ENCODE assay signal across 23 cellular contexts in the genomic region with DNA sequence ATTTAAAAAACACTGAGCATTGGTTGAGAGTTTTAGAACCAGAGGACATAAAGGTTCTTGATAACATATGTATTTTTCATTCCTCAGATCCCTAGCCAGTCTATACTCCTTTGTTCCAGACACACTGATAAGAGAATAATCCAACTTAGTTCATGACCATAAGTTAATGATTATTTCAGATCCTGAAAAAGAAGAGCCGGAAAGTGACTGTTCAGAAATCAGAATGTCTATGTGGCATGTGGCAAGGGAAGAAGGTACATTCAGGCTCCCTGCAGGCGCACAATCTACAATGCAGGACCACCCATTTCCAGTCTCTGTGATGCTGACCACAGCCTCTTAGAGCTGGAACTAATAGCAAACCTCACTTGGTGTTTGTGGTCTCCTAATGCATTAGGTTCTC.
A peak's percentile ranks its signal among the peaks of the same experiment; 100 is the strongest.
DNase-seq lines count a peak whose midpoint lies in the region; ATAC-seq, FAIRE-seq and TF ChIP-seq lines count a peak whose summit lies in the region.
"Had no signal": no experiment of that assay in that cellular context is flagged by ENCODE, and none has a peak within 500 bp of the region (broad histone marks: within the 10 kb centered on the region; RNA-seq: fewer than 3 reads in every experiment).

No MANE protein-coding gene starts in this region.

- TF ChIP-seq CTCF in H1 (IDR thresholded peaks at IDR 0.05; ENCODE audit: control extremely low read depth in 1 of 3, insufficient read depth in 1 of 3, low read depth in 1 of 3, low read length in 3 of 3), result no peak

- no peak overlapping the region for H3K4me3 Mint-ChIP-seq in activated CD4-positive, alpha-beta T cell treated with anti-CD3 and anti-CD28 coated beads, Interleukin-2, amount 10 ng/mL, durations not matched to agents 24 days and 14 days
- no peak overlapping the region for H3K4me3 Mint-ChIP-seq in activated CD4-positive, alpha-beta T cell treated with anti-CD3 and anti-CD28 coated beads for 36 hours
- H3K4me3 Mint-ChIP-seq: CD14-positive monocyte; CD4-positive, alpha-beta memory T cell; CD4-positive, CD25-positive, alpha-beta regulatory T cell had no signal

- H3K79me1 ChIP-seq in H1 (ENCODE audit: low read depth, low read length), result no peaks in the 10 kb centered on the region

- H2BK20ac ChIP-seq in H1 (ENCODE audit: low read length), result no peak overlapping the region

- no peak overlapping the region for H3K4me3 ChIP-seq in H1 (ENCODE audit: extremely low read depth in 1 of 4, insufficient read depth in 2 of 4, low read depth in 3 of 4, low read length in 4 of 4)
- H3K4me3 ChIP-seq: A549, BLaER1 had no signal

- H3K4ac ChIP-seq in H1 (replicated peaks; ENCODE audit: insufficient read length, low read depth, low read length), result no peak overlapping the region

- H3K14ac ChIP-seq in H1 (ENCODE audit: insufficient read length), result no peak overlapping the region

- no peak overlapping the region for H4K8ac ChIP-seq in H1 (ENCODE audit: extremely low read depth, insufficient read depth, low read length)

- no peak overlapping the region for H3K27ac Mint-ChIP-seq in activated CD4-positive, alpha-beta T cell treated with anti-CD3 and anti-CD28 coated beads, Interleukin-2, amount 10 ng/mL, durations not matched to agents 24 days and 14 days
- H3K27ac Mint-ChIP-seq in activated CD4-positive, alpha-beta T cell treated with anti-CD3 and anti-CD28 coated beads for 36 hours, result no peak overlapping the region
- H3K27ac Mint-ChIP-seq: CD14-positive monocyte; CD4-positive, alpha-beta memory T cell; CD4-positive, CD25-positive, alpha-beta regulatory T cell; CD8-positive, alpha-beta memory T cell had no signal

- no peak for ATAC-seq in activated CD4-positive, alpha-beta T cell treated with anti-CD3 and anti-CD28 coated beads for 36 hours
- no peak for ATAC-seq in GM21515 (IDR thresholded peaks at IDR 0.05; ENCODE audit: unreplicated experiment)
- ATAC-seq in GM19023 (IDR thresholded peaks at IDR 0.05; ENCODE audit: unreplicated experiment), result no peak
- ATAC-seq: A549 had no signal

- no peaks in the 10 kb centered on the region for H3K23me2 ChIP-seq in H1 (ENCODE audit: low read depth, low read length)

- H2BK120ac ChIP-seq in H1 (replicated peaks; ENCODE audit: low read depth, low read length), result no peak overlapping the region

- no peak overlapping the region for H3K9ac ChIP-seq in H1 (replicated peaks in 1 of 4; ENCODE audit: extremely low read depth in 1 of 4, low read depth in 3 of 4, low read length in 3 of 4)
- H3K9ac ChIP-seq: BLaER1 had no signal

- CTCF ChIA-PET in activated CD4-positive, alpha-beta T cell treated with anti-CD3 and anti-CD28 coated beads for 36 hours (lab: Charles Lee), result interaction anchor here (0.7 kb wide), 1 partner anchor 11 kb away, joined by 3 read pairs; no protein-coding TSS in a partner anchor
- CTCF ChIA-PET in H1 (lab: Charles Lee; ENCODE audit: partially characterized antibody), result no interaction called here

- POLR2A ChIA-PET in activated CD4-positive, alpha-beta T cell treated with anti-CD3 and anti-CD28 coated beads for 36 hours (lab: Charles Lee), result no interaction called here
- POLR2A ChIA-PET in H1 (lab: Charles Lee; ENCODE audit: partially characterized antibody), result no interaction called here

- no peaks in the 10 kb centered on the region for H3K9me3 ChIP-seq in H1 (ENCODE audit: insufficient read depth in 2 of 2, low read depth in 1 of 2, low read length in 1 of 2)
- H3K9me3 ChIP-seq: A549, BE2C had no signal

- no peak overlapping the region for H2BK15ac ChIP-seq in H1 (ENCODE audit: low read length)

- TF ChIP-seq RAD21 in H1 (IDR thresholded peaks at IDR 0.05 in 1 of 2, conservative IDR thresholded peaks at IDR 0.05 in 1 of 2; ENCODE audit: low read depth in 2 of 2, low read length in 2 of 2), result no peak

- H3K18ac ChIP-seq in H1 (ENCODE audit: extremely low read depth, low read length), result no peak overlapping the region

- H3K4me2 ChIP-seq in H1 (ENCODE audit: insufficient read depth in 1 of 2, low read depth in 2 of 2, low read length in 2 of 2), result no peak overlapping the region
- H3K4me2 ChIP-seq: A549 had no signal

- H3K9me3 Mint-ChIP-seq in activated CD4-positive, alpha-beta T cell treated with anti-CD3 and anti-CD28 coated beads, Interleukin-2, amount 10 ng/mL, durations not matched to agents 24 days and 14 days, result no peaks in the 10 kb centered on the region
- peaks cover 2% of the 10 kb centered on the region for H3K9me3 Mint-ChIP-seq in activated CD4-positive, alpha-beta T cell treated with anti-CD3 and anti-CD28 coated beads for 36 hours (ENCODE audit: low read depth)

- no peak for FAIRE-seq in H1 (lab: Jason Lieb, UNC)
- FAIRE-seq: A549, D721Med, G401.6, GM12891 had no signal

- intact Hi-C loops in activated CD4-positive, alpha-beta T cell treated with anti-CD3 and anti-CD28 coated beads, Interleukin-2, amount 10 ng/mL, durations not matched to agents 24 days and 14 days (cut with micrococcal nuclease), result no loop called here
- intact Hi-C loops in activated CD4-positive, alpha-beta T cell treated with anti-CD3 and anti-CD28 coated beads for 36 hours (cut with DNase I, micrococcal nuclease), result no loop called here
- intact Hi-C loops in cardiac septum (cut with DNase I), result no loop called here

- no peak overlapping the region for H4K5ac ChIP-seq in H1 (ENCODE audit: insufficient read length, low read depth, low read length)

- H3K27me3 ChIP-seq in H1 (replicated peaks in 1 of 4; ENCODE audit: control insufficient read depth in 3 of 4, extremely low read depth in 1 of 4, insufficient read depth in 3 of 4, low read length in 3 of 4), result no peaks in the 10 kb centered on the region
- H3K27me3 ChIP-seq: BE2C, BLaER1 had no signal

- no peak overlapping the region for H3K23ac ChIP-seq in H1 (ENCODE audit: insufficient read length)

- H2AK5ac ChIP-seq in H1 (ENCODE audit: low read depth, low read length), result no peak overlapping the region

- H3K36me3 Mint-ChIP-seq in activated CD4-positive, alpha-beta T cell treated with anti-CD3 and anti-CD28 coated beads, Interleukin-2, amount 10 ng/mL, durations not matched to agents 24 days and 14 days (ENCODE audit: low read depth), result no peaks in the 10 kb centered on the region
- H3K36me3 Mint-ChIP-seq in activated CD4-positive, alpha-beta T cell treated with anti-CD3 and anti-CD28 coated beads for 36 hours (ENCODE audit: low read depth), result no peaks in the 10 kb centered on the region
- H3K36me3 Mint-ChIP-seq: CD14-positive monocyte; CD4-positive, alpha-beta memory T cell; CD4-positive, CD25-positive, alpha-beta regulatory T cell; CD8-positive, alpha-beta memory T cell had no signal

- H3K56ac ChIP-seq in H1 (replicated peaks; ENCODE audit: insufficient read length, low read depth, low read length), result no peak overlapping the region

- H3K27me3 Mint-ChIP-seq in activated CD4-positive, alpha-beta T cell treated with anti-CD3 and anti-CD28 coated beads, Interleukin-2, amount 10 ng/mL, durations not matched to agents 24 days and 14 days, result no peaks in the 10 kb centered on the region
- no peaks in the 10 kb centered on the region for H3K27me3 Mint-ChIP-seq in activated CD4-positive, alpha-beta T cell treated with anti-CD3 and anti-CD28 coated beads for 36 hours
- H3K27me3 Mint-ChIP-seq: CD4-positive, alpha-beta memory T cell; CD4-positive, CD25-positive, alpha-beta regulatory T cell; CD8-positive, alpha-beta memory T cell had no signal

- peak; percentile 3 for DNase-seq in activated CD4-positive, alpha-beta T cell treated with anti-CD3 and anti-CD28 coated beads, Interleukin-2, amount 10 ng/mL, durations not matched to agents 24 days and 14 days
- no peak for DNase-seq in activated CD4-positive, alpha-beta T cell treated with anti-CD3 and anti-CD28 coated beads for 36 hours
- peak; percentile 1 for DNase-seq in ACHN
- no peak for DNase-seq in H1 (ENCODE audit: low read depth in 1 of 2, low spot score in 2 of 2)
- DNase-seq in renal cortical epithelial cell (ENCODE audit: low read depth), result peak; percentile 5
- no peak for DNase-seq in cardiac septum (ENCODE audit: low spot score)
- DNase-seq: BE2C; C1 segment of cervical spinal cord; CD4-positive, alpha-beta memory T cell; CD4-positive, CD25-positive, alpha-beta regulatory T cell; CD8-positive, alpha-beta memory T cell; COR-L47; DMS79 treated with DMSO at 0.1 percent for 48 hours; GF-D8 had no signal

- no peaks in the 10 kb centered on the region for H3K79me2 ChIP-seq in H1 (ENCODE audit: control insufficient read depth in 1 of 2, insufficient read depth in 2 of 2, low read length in 2 of 2)

- no peak overlapping the region for H2BK12ac ChIP-seq in H1 (ENCODE audit: low read depth, low read length)

- WGBS in H1 (ENCODE audit: extremely low coverage in 1 of 2, insufficient coverage in 1 of 2, insufficient read length in 1 of 2, insufficient replicate concordance in 2 of 2, low coverage in 1 of 2, low lambda C conversion rate in 2 of 2, missing lambda C conversion rate in 1 of 2), 2 experiments, result 93% methylated on average over 2 of the region's 2 CpGs; no CpG with 5 or more reads in 1 of the 2 experiments

- no peak for TF ChIP-seq POLR2A in H1 (IDR thresholded peaks at IDR 0.05; ENCODE audit: control extremely low read depth in 1 of 2, low read depth in 2 of 2, low read length in 2 of 2)

- in situ Hi-C loops in ACHN (cut with HindIII; ENCODE audit: low pct_ligation_motif_present, low pct_unique_long_range_greater_than_20kb, low sequenced_read_pairs), result no loop called here

- H3K4me1 Mint-ChIP-seq in activated CD4-positive, alpha-beta T cell treated with anti-CD3 and anti-CD28 coated beads, Interleukin-2, amount 10 ng/mL, durations not matched to agents 24 days and 14 days, result no peaks in the 10 kb centered on the region
- H3K4me1 Mint-ChIP-seq in activated CD4-positive, alpha-beta T cell treated with anti-CD3 and anti-CD28 coated beads for 36 hours, result no peaks in the 10 kb centered on the region
- H3K4me1 Mint-ChIP-seq: CD14-positive monocyte; CD4-positive, alpha-beta memory T cell; CD4-positive, CD25-positive, alpha-beta regulatory T cell; CD8-positive, alpha-beta memory T cell had no signal

- no peak overlapping the region for H2BK5ac ChIP-seq in H1 (ENCODE audit: low read depth, low read length)

- H3K4me1 ChIP-seq in H1 (replicated peaks in 1 of 4; ENCODE audit: control insufficient read depth in 3 of 4, insufficient read depth in 4 of 4, low read length in 3 of 4), result peaks cover 0 to 5% (median 2%) of the 10 kb centered on the region in 4 experiments; a peak in 4 of 7 replicates
- H3K4me1 ChIP-seq: A549, BE2C had no signal

- H3K36me3 ChIP-seq in H1 (ENCODE audit: control insufficient read depth in 2 of 4, insufficient read depth in 4 of 4, low read length in 3 of 4), result no peaks in the 10 kb centered on the region
- H3K36me3 ChIP-seq: BE2C, BLaER1 had no signal

- no peaks in the 10 kb centered on the region for H4K20me1 ChIP-seq in H1 (replicated peaks in 1 of 2; ENCODE audit: control insufficient read depth in 1 of 2, insufficient read depth in 2 of 2, low read length in 2 of 2)
- H4K20me1 ChIP-seq: BLaER1 had no signal

- TF ChIP-seq EP300 in H1 (IDR thresholded peaks at IDR 0.05; ENCODE audit: borderline replicate concordance in 1 of 2, low read depth in 2 of 2, low read length in 2 of 2), result no peak

- H3K27ac ChIP-seq in H1 (ENCODE audit: low read depth, low read length), result no peak overlapping the region
- H3K27ac ChIP-seq: 22Rv1, A549, BLaER1 had no signal

- no peak overlapping the region for H4K91ac ChIP-seq in H1 (replicated peaks; ENCODE audit: insufficient read length, low read length)

- H2AFZ ChIP-seq in H1 (ENCODE audit: low read length), result no peak overlapping the region

TF ChIP-seq in H1, 55 proteins besides CTCF, POLR2A, EP300 and RAD21 (continues in another document):
- no peak for TF ChIP-seq SIRT6 (IDR thresholded peaks at IDR 0.05; ENCODE audit: low read length)

Comparison
In these comparisons a context has a peak if more than half of its experiments do, and no peak if none do; other contexts are left out.
1. DNase-seq: peak in activated CD4-positive, alpha-beta T cell treated with anti-CD3 and anti-CD28 coated beads, Interleukin-2, amount 10 ng/mL, durations not matched to agents 24 days and 14 days (single experiment), ACHN (single experiment) and renal cortical epithelial cell (single experiment); none in activated CD4-positive, alpha-beta T cell treated with anti-CD3 and anti-CD28 coated beads for 36 hours (single experiment), H1 (0 of 2) and cardiac septum (single experiment).